Comparison of ENCODE assay signal across 8 cellular contexts in genomic region chr7:66921396-66921917, GRCh38. TPM values are rescaled to one million over a fixed set of nuclear protein-coding genes. Genes with fewer than 3 reads are reported as not detected.
DNase-seq lines count a peak whose midpoint lies in the region; ATAC-seq, FAIRE-seq and TF ChIP-seq lines count a peak whose summit lies in the region.

No MANE protein-coding gene starts in this region.

- H3K79me2 ChIP-seq in OCI-LY3 (ENCODE audit: low read length) (peaks cover 70% of the 10 kb centered on the region), K562 (ENCODE audit: control insufficient read depth, insufficient read depth, low read length) (peaks cover 64% of the 10 kb centered on the region)

- intact Hi-C loops in K562 (cut with micrococcal nuclease) = loop anchor here (5.0 kb wide), 1 partner anchor 76 kb away; the partner anchor contains the start of genes SBDS and TYW1

- H3K4me3 ChIP-seq in OCI-LY3 (ENCODE audit: low read length) (peak overlapping the region; percentile 92), K562 (peak overlapping the region; percentile 79), iPS-20b (ENCODE audit: low read length) (peak overlapping the region; percentile 87), skeletal muscle tissue (ENCODE audit: low read length in 3 of 3) (peak overlapping the region; percentile 96 to 100 (median 100))

- peaks cover 21% of the 10 kb centered on the region for H3K4me1 ChIP-seq in OCI-LY3 (ENCODE audit: low read length)
- H3K4me1 ChIP-seq in K562 (replicated peaks in 1 of 2; ENCODE audit: control insufficient read depth in 2 of 2, insufficient read depth in 2 of 2, low read length in 2 of 2) = peaks cover 18 to 32% of the 10 kb centered on the region in 2 experiments; a peak in 4 of 5 replicates
- H3K4me1 ChIP-seq in iPS-20b (ENCODE audit: insufficient read depth, low read length) = peaks cover 5% of the 10 kb centered on the region; the same call in 1 of the 2 replicates
- peaks cover 26 to 37% (median 32%) of the 10 kb centered on the region in 3 donors for H3K4me1 ChIP-seq in skeletal muscle tissue (ENCODE audit: control insufficient read depth in 3 of 3, insufficient read depth in 3 of 3, low read length in 3 of 3)

- DNase-seq in stimulated activated CD4-positive, alpha-beta T cell treated with anti-CD3 and anti-CD28 coated beads, Interleukin-15, amount 100 ng/mL, for 24 hours = peak; percentile 15
- no peak for DNase-seq in stimulated activated CD4-positive, alpha-beta T cell treated with anti-CD3 and anti-CD28 coated beads, Interleukin-1b, Interleukin-23, amount 100 ng/mL, for 48 hours
- peak in 3 of 4 experiments; percentile 30 to 86 (median 84) for DNase-seq in K562 (ENCODE audit: extremely low read depth in 1 of 4, low spot score in 3 of 4)

- no TSS peak for BruUV-seq in K562 (replicated peaks; lab: Mats Ljungman, UMichigan)

- TF ChIP-seq EP300 in K562 (IDR thresholded peaks at IDR 0.05; ENCODE audit: low read length) = no peak

- TF ChIP-seq CTCF in OCI-LY3 (IDR thresholded peaks at IDR 0.05; ENCODE audit: low read depth, low read length) (no peak), K562 (IDR thresholded peaks at IDR 0.05 in 2 of 3, conservative IDR thresholded peaks at IDR 0.05 in 1 of 3; ENCODE audit: insufficient read depth in 2 of 3, low read depth in 1 of 3, low read length in 3 of 3) (no peak)

- H4K20me1 ChIP-seq in OCI-LY3 (ENCODE audit: insufficient read depth, low read length) (peaks cover 11% of the 10 kb centered on the region; the same call in 1 of the 2 replicates), K562 (replicated peaks; ENCODE audit: control insufficient read depth, insufficient read depth, low read length) (peaks cover 8% of the 10 kb centered on the region; the same call in 1 of the 2 replicates)

- WGBS in K562 (ENCODE audit: insufficient coverage, low coverage, missing lambda C conversion rate) = under 1% methylated on average over 33 of the region's 47 CpGs

- peaks cover 25% of the 10 kb centered on the region for H3K36me3 ChIP-seq in OCI-LY3 (replicated peaks; ENCODE audit: low read depth, low read length)
- peaks cover 31% of the 10 kb centered on the region for H3K36me3 ChIP-seq in K562 (ENCODE audit: control insufficient read depth, insufficient read depth, low read length)
- H3K36me3 ChIP-seq in iPS-20b (ENCODE audit: insufficient read depth, low read depth, low read length) = no peaks in the 10 kb centered on the region
- peaks cover 0 to 8% (median 6%) of the 10 kb centered on the region in 3 donors for H3K36me3 ChIP-seq in skeletal muscle tissue (ENCODE audit: control insufficient read depth in 3 of 3, insufficient read depth in 3 of 3, low read length in 3 of 3)

- H2AFZ ChIP-seq in OCI-LY3 (ENCODE audit: low read depth, low read length) = no peak overlapping the region
- peak overlapping the region; percentile 99 for H2AFZ ChIP-seq in K562 (ENCODE audit: low read depth, low read length)

- FAIRE-seq in K562 (lab: Jason Lieb, UNC) = no peak

- H3K27me3 ChIP-seq in OCI-LY3 (ENCODE audit: low read depth, low read length) (no peaks in the 10 kb centered on the region), K562 (ENCODE audit: control insufficient read depth in 2 of 2, insufficient read depth in 2 of 2, low read length in 2 of 2) (no peaks in the 10 kb centered on the region; a peak in 1 of 5 replicates), iPS-20b (ENCODE audit: insufficient read depth, low read length) (no peaks in the 10 kb centered on the region), skeletal muscle tissue (ENCODE audit: control insufficient read depth in 3 of 3, insufficient read depth in 3 of 3, low read length in 3 of 3) (no peaks in the 10 kb centered on the region)

- TF ChIP-seq RAD21 in K562 (CRISPR knock-in tag; conservative IDR thresholded peaks at IDR 0.05 in 1 of 2, IDR thresholded peaks at IDR 0.05 in 1 of 2) = no peak

- H3K4me2 ChIP-seq in OCI-LY3 (ENCODE audit: low read length) (peak overlapping the region; percentile 93), K562 (ENCODE audit: insufficient read depth, low read length) (peak overlapping the region; percentile 100)

- ATAC-seq in HG03039 (IDR thresholded peaks at IDR 0.05; ENCODE audit: unreplicated experiment) (peak; percentile 13), K562 (peak; percentile 39), GM21825 (IDR thresholded peaks at IDR 0.05; ENCODE audit: unreplicated experiment) (no peak)

- H3K27ac ChIP-seq in OCI-LY3 (ENCODE audit: low read length) (peak overlapping the region; percentile 69), K562 (ENCODE audit: extremely low read depth, low read depth, low read length) (peak overlapping the region; percentile 90), iPS-20b (ENCODE audit: low read length) (no peak overlapping the region), skeletal muscle tissue (ENCODE audit: low read depth, low read length) (peak overlapping the region; percentile 76)

- H3K9me1 ChIP-seq in K562 (ENCODE audit: control insufficient read depth, insufficient read depth, low read length) = no peaks in the 10 kb centered on the region

- peak overlapping the region; percentile 80 for H3K9ac ChIP-seq in OCI-LY3 (ENCODE audit: low read length)
- H3K9ac ChIP-seq in K562 (ENCODE audit: insufficient read depth in 1 of 2, low read depth in 2 of 2, low read length in 2 of 2) = peak overlapping the region; percentile 88 to 97
- peak overlapping the region; percentile 91; the same call in 1 of the 2 replicates for H3K9ac ChIP-seq in iPS-20b (ENCODE audit: low read depth, low read length)
- peak overlapping the region; percentile 89 to 95 (median 91) for H3K9ac ChIP-seq in skeletal muscle tissue (ENCODE audit: low read depth in 1 of 3, low read length in 3 of 3)

- in situ Hi-C loops in K562 (cut with MboI) = no loop called here

- CTCF ChIA-PET in K562 (lab: Yijun Ruan, JAX; ENCODE audit: low intra/inter-chr PET ratio) = no interaction called here

- no peak for TF ChIP-seq POLR2A in K562 (conservative IDR thresholded peaks at IDR 0.05)

- H3K9me3 ChIP-seq in OCI-LY3 (ENCODE audit: insufficient read depth, low read length) (no peaks in the 10 kb centered on the region), K562 (replicated peaks; ENCODE audit: control insufficient read depth, insufficient read depth, low read depth, low read length) (no peaks in the 10 kb centered on the region), iPS-20b (ENCODE audit: insufficient read depth, low read depth, low read length) (no peaks in the 10 kb centered on the region), skeletal muscle tissue (ENCODE audit: control insufficient read depth in 3 of 3, low read length in 3 of 3) (no peaks in the 10 kb centered on the region)

- POLR2A ChIA-PET in K562 (lab: Yijun Ruan, JAX) = interaction anchor here (0.6 to 1.8 kb wide), 9 partner anchors 8 to 77 kb away, joined by 3 to 18 read pairs (median 3); no protein-coding TSS in a partner anchor

TF ChIP-seq in K562, 482 proteins besides CTCF, POLR2A, EP300 and RAD21 (continues in another document):
- TF ChIP-seq ZNF395 (CRISPR knock-in tag; IDR thresholded peaks at IDR 0.05) (no peak), ZFP30 (CRISPR knock-in tag; IDR thresholded peaks at IDR 0.05; ENCODE audit: borderline replicate concordance) (no peak), ZNF445 (CRISPR knock-in tag; IDR thresholded peaks at IDR 0.05; ENCODE audit: low read depth) (no peak)
- TF ChIP-seq, protein P1, sequence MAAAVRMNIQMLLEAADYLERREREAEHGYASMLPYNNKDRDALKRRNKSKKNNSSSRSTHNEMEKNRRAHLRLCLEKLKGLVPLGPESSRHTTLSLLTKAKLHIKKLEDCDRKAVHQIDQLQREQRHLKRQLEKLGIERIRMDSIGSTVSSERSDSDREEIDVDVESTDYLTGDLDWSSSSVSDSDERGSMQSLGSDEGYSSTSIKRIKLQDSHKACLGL (CRISPR knock-in tag; IDR thresholded peaks at IDR 0.05; ENCODE audit: borderline replicate concordance, poor library complexity, severe bottlenecking) = no peak
- TF ChIP-seq, protein P2, sequence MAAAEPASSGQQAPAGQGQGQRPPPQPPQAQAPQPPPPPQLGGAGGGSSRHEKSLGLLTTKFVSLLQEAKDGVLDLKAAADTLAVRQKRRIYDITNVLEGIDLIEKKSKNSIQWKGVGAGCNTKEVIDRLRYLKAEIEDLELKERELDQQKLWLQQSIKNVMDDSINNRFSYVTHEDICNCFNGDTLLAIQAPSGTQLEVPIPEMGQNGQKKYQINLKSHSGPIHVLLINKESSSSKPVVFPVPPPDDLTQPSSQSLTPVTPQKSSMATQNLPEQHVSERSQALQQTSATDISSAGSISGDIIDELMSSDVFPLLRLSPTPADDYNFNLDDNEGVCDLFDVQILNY (CRISPR knock-in tag; IDR thresholded peaks at IDR 0.05) = no peak

RNA-seq across cellular contexts. Expression of gene TMEM248, which starts 0.4 kb away (rescaled TPM):
- 196 and 234 TPM in 2 replicates for total RNA-seq in K562 (2011; cell fraction: chromatin; rRNA removed; ENCODE audit: low replicate concordance)
- total RNA-seq in K562 (2011; cell fraction: nucleolus; rRNA removed) = 184 and 220 TPM in 2 replicates
- 236 and 245 TPM in 2 replicates for total RNA-seq in K562 (2011; cell fraction: nucleoplasm; rRNA removed)
- total RNA-seq in K562 (2014; rRNA removed) (64.4 and 76.4 TPM in 2 replicates), K562 (2014; rRNA removed; fragmentation: Illumina TruSeq; extraction: Trizol) (57.6 and 58.0 TPM in 2 replicates), K562 (2015; rRNA removed; fragmentation: Illumina TruSeq; extraction: Trizol) (78.0 and 78.4 TPM in 2 replicates), K562 (2021) (107 and 108 TPM in 2 replicates), skeletal muscle tissue (39.7 TPM)
- polyA plus RNA-seq in K562 (2011; rRNA removed) (79.1 and 95.8 TPM in 2 replicates), K562 (2014; fragmentation: Illumina TruSeq; extraction: Trizol) (109 and 132 TPM in 2 replicates), K562 (2014; fragmentation: Nextera tagmentation; extraction: Ambion mirVana) (1 to 10 TPM; 6.3 to 8.2 TPM), K562 (2014; rRNA removed) (63.2 and 85.8 TPM in 2 replicates)
- 111 and 247 TPM in 2 replicates for polyA plus RNA-seq in K562 (2011; cell fraction: cytosol; rRNA removed)
- polyA plus RNA-seq in K562 (2011; cell fraction: nucleus; rRNA removed) = 105 and 124 TPM in 2 replicates
- polyA plus RNA-seq in K562 (2012) = 51.5 and 64.1 TPM in 2 replicates
- polyA minus RNA-seq in K562 (2011; rRNA and poly(A)+ RNA removed) = 89.8 and 153 TPM in 2 replicates
- polyA minus RNA-seq in K562 (2011; cell fraction: cytosol; rRNA and poly(A)+ RNA removed) = 63.9 and 95.8 TPM in 2 replicates
- polyA minus RNA-seq in K562 (2011; cell fraction: nucleus; rRNA and poly(A)+ RNA removed) = 27.6 and 38.8 TPM in 2 replicates
